Comparison of ENCODE assay signal across 8 cellular contexts in genomic region chr14:105414456-105415371, GRCh38. TPM values are rescaled to one million over a fixed set of nuclear protein-coding genes. Genes with fewer than 3 reads are reported as not detected.
A peak's percentile ranks its signal among the peaks of the same experiment; 100 is the strongest.
DNase-seq lines count a peak whose midpoint lies in the region; ATAC-seq, FAIRE-seq and TF ChIP-seq lines count a peak whose summit lies in the region.

No MANE protein-coding gene starts in this region.

- H3K9me3 ChIP-seq in AG04450 (ENCODE audit: control insufficient read depth, insufficient read depth, low read length): no peaks in the 10 kb centered on the region; the same call in 1 of the 2 replicates
- no peaks in the 10 kb centered on the region for H3K9me3 ChIP-seq in astrocyte (ENCODE audit: insufficient read depth, low read depth, low read length)
- H3K9me3 ChIP-seq in aorta (ENCODE audit: control insufficient read depth, low read length): no peaks in the 10 kb centered on the region

- H2AFZ ChIP-seq in astrocyte (ENCODE audit: low read depth, low read length): peak overlapping the region; percentile 83

- CTCF ChIA-PET in AG04450 (lab: Charles Lee): interaction anchor here (0.6 to 1.3 kb wide), 7 partner anchors 15 to 119 kb away, joined by 3 to 4 read pairs (median 4); no protein-coding TSS in a partner anchor

- peak overlapping the region; percentile 84 for H3K4me2 ChIP-seq in astrocyte (ENCODE audit: low read length)

- H3K9ac ChIP-seq in astrocyte (ENCODE audit: low read length): peak overlapping the region; percentile 65
- H3K9ac ChIP-seq in rectal smooth muscle tissue (ENCODE audit: low read length): no peak overlapping the region

- no peak for FAIRE-seq in astrocyte (lab: Jason Lieb, UNC)

- H3K27ac ChIP-seq in AG04450 (ENCODE audit: low read depth, low read length): no peak overlapping the region
- no peak overlapping the region for H3K27ac ChIP-seq in astrocyte (ENCODE audit: low read depth, low read length)
- peak overlapping the region; percentile 69 for H3K27ac ChIP-seq in rectal smooth muscle tissue (ENCODE audit: low read depth, low read length)
- H3K27ac ChIP-seq in aorta (ENCODE audit: low read depth in 1 of 2, low read length in 2 of 2): no peak overlapping the region

- TF ChIP-seq CTCF in AG04450 (IDR thresholded peaks at IDR 0.05; ENCODE audit: low read depth, low read length) (peak; percentile 39), astrocyte (IDR thresholded peaks at IDR 0.05; ENCODE audit: insufficient read depth, low read depth, low read length) (peak; percentile 16)

- ATAC-seq in GM18909 (IDR thresholded peaks at IDR 0.05; ENCODE audit: poor library complexity, unreplicated experiment) (peak; percentile 68), aorta (ENCODE audit: low FRiP score) (peak; percentile 81)

- H3K27me3 Mint-ChIP-seq in T-helper 1 cell treated with Interleukin-12 subunit alpha and Interleukin-12 subunit beta and Interleukin-4 antibody, amounts not matched to agents 30 μg/mL and 1 μg/mL, for 36 hours (ENCODE audit: low read depth): peaks cover 25% of the 10 kb centered on the region
- H3K27me3 Mint-ChIP-seq in astrocyte (ENCODE audit: low read depth, unreplicated experiment): peaks cover 25% of the 10 kb centered on the region

- H3K4me3 ChIP-seq in AG04450 (ENCODE audit: low read depth, low read length): peak overlapping the region; percentile 49
- peak overlapping the region; percentile 32 for H3K4me3 ChIP-seq in astrocyte (ENCODE audit: insufficient read depth, low read depth, low read length)
- H3K4me3 ChIP-seq in rectal smooth muscle tissue (ENCODE audit: low read length): peak overlapping the region; percentile 52
- H3K4me3 ChIP-seq in aorta (ENCODE audit: low read length in 2 of 2): peak overlapping the region in 1 of 2 donors; percentile 10

- H3K4me1 ChIP-seq in astrocyte (ENCODE audit: insufficient read depth, low read length): peaks cover 11% of the 10 kb centered on the region
- peaks cover 12% of the 10 kb centered on the region for H3K4me1 ChIP-seq in rectal smooth muscle tissue (ENCODE audit: control insufficient read depth, insufficient read depth, low read length)
- no peaks in the 10 kb centered on the region for H3K4me1 ChIP-seq in aorta (ENCODE audit: control insufficient read depth in 1 of 2, insufficient read depth in 2 of 2, low read length in 2 of 2)

- DNase-seq in AG04450 (ENCODE audit: low read depth, low spot score) (peak; percentile 11), KG1 (lab: John Stamatoyannopoulos, UW) (peak; percentile 78), astrocyte (ENCODE audit: low read depth) (peak; percentile 36), hippocampal formation (lab: John Stamatoyannopoulos, UW) (peak; percentile 51 to 69), aorta (peak; percentile 86 to 94)

- H3K36me3 ChIP-seq in astrocyte (ENCODE audit: insufficient read depth, low read length) (no peaks in the 10 kb centered on the region), rectal smooth muscle tissue (ENCODE audit: control insufficient read depth, insufficient read depth, low read length) (no peaks in the 10 kb centered on the region), aorta (ENCODE audit: control insufficient read depth in 1 of 2, insufficient read depth in 2 of 2, low read length in 1 of 2) (no peaks in the 10 kb centered on the region)

- H3K36me3 Mint-ChIP-seq in T-helper 1 cell treated with Interleukin-12 subunit alpha and Interleukin-12 subunit beta and Interleukin-4 antibody, amounts not matched to agents 30 μg/mL and 1 μg/mL, for 36 hours (ENCODE audit: low read depth): peaks cover 5% of the 10 kb centered on the region
- H3K36me3 Mint-ChIP-seq in astrocyte (ENCODE audit: low read depth, unreplicated experiment): peaks cover 6% of the 10 kb centered on the region

- 18 to 22% methylated on average over 54 to 79 of the region's 79 CpGs for WGBS in aorta, 2 donors

- peaks cover 10% of the 10 kb centered on the region for H3K4me1 Mint-ChIP-seq in T-helper 1 cell treated with Interleukin-12 subunit alpha and Interleukin-12 subunit beta and Interleukin-4 antibody, amounts not matched to agents 30 μg/mL and 1 μg/mL, for 36 hours (ENCODE audit: low read depth)
- no peaks in the 10 kb centered on the region for H3K4me1 Mint-ChIP-seq in astrocyte (ENCODE audit: low read depth, unreplicated experiment)

- peaks cover 4% of the 10 kb centered on the region for H4K20me1 ChIP-seq in astrocyte (ENCODE audit: insufficient read depth, low read length)

- peaks cover 8% of the 10 kb centered on the region for H3K79me2 ChIP-seq in astrocyte (ENCODE audit: insufficient read depth, low read length)

- peak overlapping the region; percentile 59 for H3K27ac Mint-ChIP-seq in T-helper 1 cell treated with Interleukin-12 subunit alpha and Interleukin-12 subunit beta and Interleukin-4 antibody, amounts not matched to agents 30 μg/mL and 1 μg/mL, for 36 hours
- H3K27ac Mint-ChIP-seq in astrocyte (ENCODE audit: unreplicated experiment): no peak overlapping the region

- POLR2A ChIA-PET in AG04450 (lab: Yijun Ruan, JAX): no interaction called here

- intact Hi-C loops in aorta (cut with DNase I): loop anchor here in 1 of 2 donors (5.0 kb wide), 1 partner anchor 42 kb away; no protein-coding TSS in a partner anchor

- no peaks in the 10 kb centered on the region for H3K9me3 Mint-ChIP-seq in T-helper 1 cell treated with Interleukin-12 subunit alpha and Interleukin-12 subunit beta and Interleukin-4 antibody, amounts not matched to agents 30 μg/mL and 1 μg/mL, for 36 hours
- no peaks in the 10 kb centered on the region for H3K9me3 Mint-ChIP-seq in astrocyte (ENCODE audit: unreplicated experiment)

- peak overlapping the region; percentile 75 for H3K4me3 Mint-ChIP-seq in T-helper 1 cell treated with Interleukin-12 subunit alpha and Interleukin-12 subunit beta and Interleukin-4 antibody, amounts not matched to agents 30 μg/mL and 1 μg/mL, for 36 hours
- peak overlapping the region; percentile 78 for H3K4me3 Mint-ChIP-seq in astrocyte (ENCODE audit: unreplicated experiment)

- H3K27me3 ChIP-seq in AG04450 (ENCODE audit: control insufficient read depth, insufficient read depth, low read length): no peaks in the 10 kb centered on the region
- peaks cover 6% of the 10 kb centered on the region for H3K27me3 ChIP-seq in astrocyte (ENCODE audit: insufficient read depth, low read length)
- H3K27me3 ChIP-seq in rectal smooth muscle tissue (ENCODE audit: control insufficient read depth, insufficient read depth, low read length): peaks cover 16% of the 10 kb centered on the region
- H3K27me3 ChIP-seq in aorta (ENCODE audit: control insufficient read depth in 1 of 2, insufficient read depth in 2 of 2, low read length in 1 of 2): no peaks in the 10 kb centered on the region

RNA-seq across cellular contexts. Expression of gene MTA1, which starts 4.9 kb away (rescaled TPM):
- 36.0 and 48.0 TPM in 2 replicates for polyA plus RNA-seq in AG04450 (2011; rRNA removed)
- polyA minus RNA-seq in AG04450 (2011; rRNA and poly(A)+ RNA removed): 43.6 and 52.1 TPM in 2 replicates
- total RNA-seq in astrocyte: 93.7 and 111 TPM in 2 replicates
- 100 to 1,000 TPM in 1 of 2 donors, 10 to 100 TPM in 1; 71.5 to 111 TPM for total RNA-seq in aorta
- 10 to 100 TPM; 16.9 to 85.4 TPM for polyA plus RNA-seq in aorta

RNA-seq across cellular contexts. Expression of gene TEX22, which starts 16.4 kb away (rescaled TPM):
- 0.05 and 0.14 TPM in 2 replicates for polyA plus RNA-seq in AG04450 (2011; rRNA removed)
- 0.14 and 0.39 TPM in 2 replicates for polyA minus RNA-seq in AG04450 (2011; rRNA and poly(A)+ RNA removed)
- total RNA-seq in astrocyte: 1.2 and 2.5 TPM in 2 replicates
- total RNA-seq in aorta: 1 to 10 TPM; 1.2 to 2.1 TPM
- under 1 TPM; 0.18 to 0.38 TPM for polyA plus RNA-seq in aorta

RNA-seq across cellular contexts. Expression of gene CRIP2, which starts 59.9 kb away (rescaled TPM):
- polyA plus RNA-seq in AG04450 (2011; rRNA removed): 28.2 and 43.8 TPM in 2 replicates
- 6.6 and 9.3 TPM in 2 replicates for polyA minus RNA-seq in AG04450 (2011; rRNA and poly(A)+ RNA removed)
- total RNA-seq in astrocyte: 56.0 and 71.8 TPM in 2 replicates
- total RNA-seq in aorta: 100 to 1,000 TPM; 267 to 352 TPM
- 100 to 1,000 TPM; 432 to 698 TPM for polyA plus RNA-seq in aorta

Comparison
In these comparisons a context has a peak if more than half of its experiments do, and no peak if none do; other contexts are left out.
1. DNase-seq: peak in every context shown above with its lines; median percentile 90 in aorta; 78 in KG1; 60 in hippocampal formation; 36 in astrocyte; 11 in AG04450.